In genomic region chr11:86068951-86069407, GRCh38 we compare ENCODE assay signal across 8 cellular contexts. TPM values are rescaled to one million over a fixed set of nuclear protein-coding genes. Genes with fewer than 3 reads are reported as not detected.
DNase-seq lines count a peak whose midpoint lies in the region; ATAC-seq and TF ChIP-seq lines count a peak whose summit lies in the region.

Gene PICALM (minus strand): TSS chr11:86069084. CDS start chr11:86068780, 304 bp downstream.

- intact Hi-C loops in T-helper 1 cell treated with Interleukin-12 subunit alpha and Interleukin-12 subunit beta and Interleukin-4 antibody, amounts not matched to agents 30 ng/mL and 1 ng/mL, for 36 hours (cut with micrococcal nuclease), result loop anchor here (1.0 to 10.0 kb wide), 18 partner anchors 47 to 1016 kb away; partner anchors contain the start of genes CCDC83, CREBZF, EED and HIKESHI
- intact Hi-C loops in heart right ventricle (cut with DNase I), result loop anchor here in 6 of 10 donors (1.0 to 10.0 kb wide), 8 partner anchors 28 to 214 kb away; partner anchors contain the start of gene CCDC83 (in 1 of the 6)
- intact Hi-C loops in posterior vena cava (cut with DNase I), result loop anchor here in 1 of 2 donors (10.0 kb wide), 1 partner anchor 126 kb away; no protein-coding TSS in a partner anchor
- intact Hi-C loops in upper lobe of right lung (cut with DNase I), result no loop called here

- peak; percentile 80 for ATAC-seq in HG02870 (IDR thresholded peaks at IDR 0.05; ENCODE audit: unreplicated experiment)
- ATAC-seq in heart right ventricle, result peak; percentile 92 to 98 (median 96)
- ATAC-seq in upper lobe of right lung, result peak; percentile 97

- in situ Hi-C loops in GM13976 (cut with MboI; ENCODE audit: low sequenced_read_pairs, unreplicated experiment), result no loop called here

- H3K9me3 ChIP-seq in heart right ventricle, result no peaks in the 10 kb centered on the region
- H3K9me3 ChIP-seq in upper lobe of right lung, result no peaks in the 10 kb centered on the region

- DNase-seq in GM13976 (ENCODE audit: low spot score) (peak; percentile 96), NCI-H146 treated with DMSO at 0.1 percent for 48 hours (lab: John Stamatoyannopoulos, UW; ENCODE audit: unreplicated experiment) (peak; percentile 94), amniotic epithelial cell (ENCODE audit: low read depth) (peak; percentile 97), heart right ventricle (peak; percentile 98 to 99), posterior vena cava (ENCODE audit: low spot score) (peak; percentile 99), upper lobe of right lung (peak; percentile 100)

- H3K4me1 ChIP-seq in heart right ventricle, result peaks cover 2 to 44% (median 34%) of the 10 kb centered on the region in 9 donors
- peaks cover 27% of the 10 kb centered on the region for H3K4me1 ChIP-seq in upper lobe of right lung

- peak within 1 kb of the TSS; percentile 77 to 99 (median 92) for H3K4me3 ChIP-seq in heart right ventricle
- H3K4me3 ChIP-seq in upper lobe of right lung, result peak within 1 kb of the TSS; percentile 88

- H3K36me3 ChIP-seq in heart right ventricle (no peaks in the 10 kb centered on the region), upper lobe of right lung (no peaks in the 10 kb centered on the region)

- TF ChIP-seq CTCF in GM13976 (IDR thresholded peaks at IDR 0.05; ENCODE audit: borderline replicate concordance, control extremely low read depth, extremely low read depth, insufficient read depth, missing control alignments) (no peak), heart right ventricle (IDR thresholded peaks at IDR 0.05) (peak in 1 of 9 donors; percentile 18), upper lobe of right lung (IDR thresholded peaks at IDR 0.05) (no peak)

- 0 to 1% methylated on average over 40 to 47 of the region's 48 CpGs for WGBS in heart right ventricle, 2 donors

- no peaks in the 10 kb centered on the region for H3K27me3 ChIP-seq in heart right ventricle
- H3K27me3 ChIP-seq in upper lobe of right lung, result no peaks in the 10 kb centered on the region

- peak within 1 kb of the TSS; percentile 96 to 99 (median 98) for H3K27ac ChIP-seq in heart right ventricle
- H3K27ac ChIP-seq in upper lobe of right lung, result peak within 1 kb of the TSS; percentile 97

RNA-seq across cellular contexts. Expression of gene PICALM, which starts in this region (rescaled TPM):
- 167 and 172 TPM in 2 replicates for total RNA-seq in T-helper 1 cell treated with Interleukin-12 subunit alpha and Interleukin-12 subunit beta and Interleukin-4 antibody, amounts not matched to agents 30 ng/mL and 1 ng/mL, for 36 hours
- total RNA-seq in heart right ventricle (100 to 1,000 TPM; 124 to 206 (median 170) TPM), posterior vena cava (100 to 1,000 TPM; 237 to 371 TPM), upper lobe of right lung (193 TPM)
- 10 to 100 TPM; 40.7 to 78.0 TPM for polyA plus RNA-seq in heart right ventricle

Comparison
In these comparisons a context has a peak if more than half of its experiments do, and no peak if none do; other contexts are left out.
1. Peak in every context shown above with its lines: DNase-seq, ATAC-seq, H3K4me3 ChIP-seq and H3K27ac ChIP-seq.